2 cellular contexts compared by ENCODE assay signal in the genomic region with DNA sequence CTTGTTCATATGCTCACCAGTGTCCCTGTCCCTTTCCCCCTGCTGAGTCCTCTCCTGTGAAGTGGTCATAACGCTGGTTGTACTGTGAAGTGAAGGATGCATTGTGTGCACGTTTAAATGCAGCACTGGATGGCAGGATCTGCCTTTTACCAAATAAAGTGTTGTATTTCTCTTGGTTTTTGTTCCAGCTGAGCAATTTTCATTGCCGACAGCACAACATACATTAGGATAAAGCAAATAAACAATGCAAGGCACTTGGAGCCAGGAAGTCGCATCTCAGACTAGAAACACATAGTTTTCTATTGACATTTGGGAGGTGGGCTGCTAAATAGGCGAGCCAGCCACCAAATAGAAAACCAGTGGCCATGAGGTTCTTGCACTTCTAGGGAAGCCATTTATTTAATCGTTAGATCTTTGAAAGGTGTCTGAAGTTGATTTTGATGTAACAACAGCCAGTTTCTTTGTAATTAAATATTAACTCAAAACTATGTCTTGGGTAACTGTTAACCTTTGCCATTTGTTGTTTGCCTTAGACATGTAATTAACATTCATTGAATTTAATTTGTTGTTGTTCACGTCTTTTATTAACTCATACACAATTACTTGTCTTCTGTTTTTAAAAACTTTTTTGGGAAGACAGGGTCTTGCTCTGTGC.
TF ChIP-seq lines count a peak whose summit lies in the region.

No MANE protein-coding gene starts in this region.

TF ChIP-seq in A549, 52 proteins besides CTCF, POLR2A, EP300 and RAD21 (continued from another document):
- TF ChIP-seq, protein P1, sequence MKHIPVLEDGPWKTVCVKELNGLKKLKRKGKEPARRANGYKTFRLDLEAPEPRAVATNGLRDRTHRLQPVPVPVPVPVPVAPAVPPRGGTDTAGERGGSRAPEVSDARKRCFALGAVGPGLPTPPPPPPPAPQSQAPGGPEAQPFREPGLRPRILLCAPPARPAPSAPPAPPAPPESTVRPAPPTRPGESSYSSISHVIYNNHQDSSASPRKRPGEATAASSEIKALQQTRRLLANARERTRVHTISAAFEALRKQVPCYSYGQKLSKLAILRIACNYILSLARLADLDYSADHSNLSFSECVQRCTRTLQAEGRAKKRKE (CRISPR knock-in tag; IDR thresholded peaks at IDR 0.05; ENCODE audit: low read depth), result no peak
- TF ChIP-seq JUNB (IDR thresholded peaks at IDR 0.05) (no peak), CHD4 (IDR thresholded peaks at IDR 0.05; ENCODE audit: borderline replicate concordance) (no peak), RARB (CRISPR knock-in tag; IDR thresholded peaks at IDR 0.05) (no peak), BHLHE40 (IDR thresholded peaks at IDR 0.05; ENCODE audit: low read depth, low read length) (no peak), NR3C1 (IDR thresholded peaks at IDR 0.05) (no peak), JUN (IDR thresholded peaks at IDR 0.05) (no peak)

TF ChIP-seq in HEK293, 187 proteins besides CTCF, POLR2A, EP300 and RAD21 (continued from another document):
- TF ChIP-seq FEZF1 (tag by site-specific recombination; IDR thresholded peaks at IDR 0.05) (peak; percentile 61; the same call in 1 of the 2 replicates), KLF9 (tag by site-specific recombination; IDR thresholded peaks at IDR 0.05; ENCODE audit: low read depth) (no peak), ZIC2 (tag by site-specific recombination; IDR thresholded peaks at IDR 0.05) (peak; percentile 26; the same call in 1 of the 2 replicates), ZNF426 (tag by site-specific recombination; IDR thresholded peaks at IDR 0.05) (no peak), SCRT1 (tag by site-specific recombination; IDR thresholded peaks at IDR 0.05; ENCODE audit: borderline replicate concordance) (no peak), TCF7L2 (IDR thresholded peaks at IDR 0.05; ENCODE audit: borderline replicate concordance, low read depth, low read length) (peak; percentile 68; the same call in 1 of the 2 replicates), ZNF48 (tag by site-specific recombination; IDR thresholded peaks at IDR 0.05) (no peak), ZNF292 (tag by site-specific recombination; IDR thresholded peaks at IDR 0.05; ENCODE audit: borderline replicate concordance, low read depth) (no peak), ZBTB44 (tag by site-specific recombination; IDR thresholded peaks at IDR 0.05) (peak; percentile 73), ZNF837 (tag by site-specific recombination; IDR thresholded peaks at IDR 0.05) (no peak), KLF1 (tag by site-specific recombination; IDR thresholded peaks at IDR 0.05) (no peak), ZNF677 (tag by site-specific recombination; IDR thresholded peaks at IDR 0.05) (no peak), ZNF239 (tag by site-specific recombination; IDR thresholded peaks at IDR 0.05) (no peak), ZNF155 (tag by site-specific recombination; IDR thresholded peaks at IDR 0.05) (no peak), PRDM6 (tag by site-specific recombination; IDR thresholded peaks at IDR 0.05) (peak; percentile 87), ZNF76 (tag by site-specific recombination; IDR thresholded peaks at IDR 0.05; ENCODE audit: borderline replicate concordance, low read depth) (no peak), KLF7 (tag by site-specific recombination; IDR thresholded peaks at IDR 0.05; ENCODE audit: borderline replicate concordance) (no peak), ZNF600 (tag by site-specific recombination; IDR thresholded peaks at IDR 0.05) (no peak), PRDM2 (tag by site-specific recombination; IDR thresholded peaks at IDR 0.05; ENCODE audit: borderline replicate concordance) (no peak), ZNF629 (tag by site-specific recombination; IDR thresholded peaks at IDR 0.05) (no peak), ZNF175 (tag by site-specific recombination; IDR thresholded peaks at IDR 0.05) (no peak), ZNF704 (tag by site-specific recombination; IDR thresholded peaks at IDR 0.05) (no peak), ZBTB26 (tag by site-specific recombination; optimal IDR thresholded peaks at IDR 0.05) (no peak), ZNF350 (tag by site-specific recombination; IDR thresholded peaks at IDR 0.05) (no peak), YY1 (tag by site-specific recombination; IDR thresholded peaks at IDR 0.05) (no peak), ZNF560 (tag by site-specific recombination; IDR thresholded peaks at IDR 0.05; ENCODE audit: borderline replicate concordance) (no peak), KLF8 (tag by site-specific recombination; IDR thresholded peaks at IDR 0.05) (no peak), ZNF354C (tag by site-specific recombination; IDR thresholded peaks at IDR 0.05; ENCODE audit: borderline replicate concordance, low read depth) (no peak), ZNF112 (tag by site-specific recombination; IDR thresholded peaks at IDR 0.05) (no peak), ZNF521 (tag by site-specific recombination; IDR thresholded peaks at IDR 0.05) (no peak)
- TF ChIP-seq, protein P2, sequence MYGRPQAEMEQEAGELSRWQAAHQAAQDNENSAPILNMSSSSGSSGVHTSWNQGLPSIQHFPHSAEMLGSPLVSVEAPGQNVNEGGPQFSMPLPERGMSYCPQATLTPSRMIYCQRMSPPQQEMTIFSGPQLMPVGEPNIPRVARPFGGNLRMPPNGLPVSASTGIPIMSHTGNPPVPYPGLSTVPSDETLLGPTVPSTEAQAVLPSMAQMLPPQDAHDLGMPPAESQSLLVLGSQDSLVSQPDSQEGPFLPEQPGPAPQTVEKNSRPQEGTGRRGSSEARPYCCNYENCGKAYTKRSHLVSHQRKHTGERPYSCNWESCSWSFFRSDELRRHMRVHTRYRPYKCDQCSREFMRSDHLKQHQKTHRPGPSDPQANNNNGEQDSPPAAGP (tag by site-specific recombination; IDR thresholded peaks at IDR 0.05), result no peak
